Comparison of ENCODE assay signal across 21 cellular contexts in genomic region chr7:158642149-158642548, GRCh38. TPM values are rescaled to one million over a fixed set of nuclear protein-coding genes. Genes with fewer than 3 reads are reported as not detected.
A peak's percentile ranks its signal among the peaks of the same experiment; 100 is the strongest.
DNase-seq lines count a peak whose midpoint lies in the region; ATAC-seq and TF ChIP-seq lines count a peak whose summit lies in the region.
"Had no signal": no experiment of that assay in that cellular context is flagged by ENCODE, and none has a peak within 500 bp of the region (broad histone marks: within the 10 kb centered on the region; RNA-seq: fewer than 3 reads in every experiment).

No MANE protein-coding gene starts in this region.

- no peak for TF ChIP-seq CTCF in Caco-2 (IDR thresholded peaks at IDR 0.05; ENCODE audit: insufficient read depth in 1 of 2, low read depth in 1 of 2, low read length in 1 of 2, severe bottlenecking in 1 of 2, unreplicated experiment in 1 of 2)
- TF ChIP-seq CTCF in GM13976 (IDR thresholded peaks at IDR 0.05; ENCODE audit: borderline replicate concordance, control extremely low read depth, extremely low read depth, insufficient read depth, missing control alignments) = no peak

- peaks cover 9% of the 10 kb centered on the region for H3K4me1 Mint-ChIP-seq in activated CD4-positive, alpha-beta T cell treated with anti-CD3 and anti-CD28 coated beads, Interleukin-2, amount 10 ng/mL, durations not matched to agents 24 days and 14 days
- no peaks in the 10 kb centered on the region for H3K4me1 Mint-ChIP-seq in activated naive CD8-positive, alpha-beta T cell treated with anti-CD3 and anti-CD28 coated beads for 36 hours
- no peaks in the 10 kb centered on the region for H3K4me1 Mint-ChIP-seq in activated naive CD8-positive, alpha-beta T cell treated with anti-CD3 and anti-CD28 coated beads, Interleukin-2, amount 50 U/mL, for 24 hours
- peaks cover 3% of the 10 kb centered on the region for H3K4me1 Mint-ChIP-seq in Caco-2 (ENCODE audit: low read depth, unreplicated experiment)
- peaks cover 5% of the 10 kb centered on the region for H3K4me1 Mint-ChIP-seq in activated CD8-positive, alpha-beta T cell treated with anti-CD3 and anti-CD28 coated beads, Interleukin-2, amount 10 ng/mL, durations not matched to agents 7 days and 5 days (ENCODE audit: low read depth)
- H3K4me1 Mint-ChIP-seq: CD14-positive monocyte; CD8-positive, alpha-beta memory T cell had no signal

- 0 out of 2 replicates have a peak overlapping the region, but pooled peaks have one; percentile 15 for H3K27ac ChIP-seq in Karpas-422 (ENCODE audit: low read length)
- H3K27ac ChIP-seq: BLaER1 had no signal

- DNase-seq in activated CD4-positive, alpha-beta T cell treated with anti-CD3 and anti-CD28 coated beads, Interleukin-2, amount 10 ng/mL, durations not matched to agents 24 days and 14 days = no peak
- no peak for DNase-seq in activated CD4-positive, alpha-beta T cell treated with anti-CD3 and anti-CD28 coated beads for 4 hours
- no peak for DNase-seq in activated naive CD8-positive, alpha-beta T cell treated with anti-CD3 and anti-CD28 coated beads for 36 hours
- DNase-seq in activated naive CD8-positive, alpha-beta T cell treated with anti-CD3 and anti-CD28 coated beads, Interleukin-2, amount 50 U/mL, for 24 hours = no peak
- DNase-seq in Caco-2 = no peak
- no peak for DNase-seq in Karpas-422
- no peak for DNase-seq in activated CD8-positive, alpha-beta T cell treated with anti-CD3 and anti-CD28 coated beads, Interleukin-2, amount 10 ng/mL, durations not matched to agents 7 days and 5 days
- DNase-seq in GM13976 (ENCODE audit: low spot score) = no peak
- DNase-seq: 8988T; ACHN; BE2C; C1 segment of cervical spinal cord; Calu3; CD4-positive, alpha-beta memory T cell; CD4-positive, CD25-positive, alpha-beta regulatory T cell; CD8-positive, alpha-beta memory T cell; COR-L47; DMS79 treated with DMSO at 0.1 percent for 48 hours; GF-D8 had no signal

- BruUV-seq in Caco-2 (replicated peaks; lab: Mats Ljungman, UMichigan) = no TSS peak

- H3K79me2 ChIP-seq in Karpas-422 (ENCODE audit: low read length) = peaks cover 18% of the 10 kb centered on the region

- no peaks in the 10 kb centered on the region for H3K9me2 ChIP-seq in Karpas-422 (replicated peaks; ENCODE audit: insufficient read depth, low read length)

- no peaks in the 10 kb centered on the region for H4K20me1 ChIP-seq in Karpas-422 (ENCODE audit: insufficient read depth, low read depth, low read length)
- H4K20me1 ChIP-seq: BLaER1 had no signal

- H3K4me3 Mint-ChIP-seq in activated CD4-positive, alpha-beta T cell treated with anti-CD3 and anti-CD28 coated beads, Interleukin-2, amount 10 ng/mL, durations not matched to agents 24 days and 14 days = no peak overlapping the region
- no peak overlapping the region for H3K4me3 Mint-ChIP-seq in activated naive CD8-positive, alpha-beta T cell treated with anti-CD3 and anti-CD28 coated beads for 36 hours
- no peak overlapping the region for H3K4me3 Mint-ChIP-seq in activated naive CD8-positive, alpha-beta T cell treated with anti-CD3 and anti-CD28 coated beads, Interleukin-2, amount 50 U/mL, for 24 hours
- no peak overlapping the region for H3K4me3 Mint-ChIP-seq in Caco-2 (ENCODE audit: unreplicated experiment)
- no peak overlapping the region for H3K4me3 Mint-ChIP-seq in activated CD8-positive, alpha-beta T cell treated with anti-CD3 and anti-CD28 coated beads, Interleukin-2, amount 10 ng/mL, durations not matched to agents 7 days and 5 days
- H3K4me3 Mint-ChIP-seq: CD14-positive monocyte; CD4-positive, alpha-beta memory T cell; CD4-positive, CD25-positive, alpha-beta regulatory T cell; CD8-positive, alpha-beta memory T cell had no signal

- no peak overlapping the region for H3K4me3 ChIP-seq in Caco-2 (ENCODE audit: low read depth, low read length)
- no peak overlapping the region for H3K4me3 ChIP-seq in Karpas-422 (ENCODE audit: low read length)
- H3K4me3 ChIP-seq: BLaER1 had no signal

- no peaks in the 10 kb centered on the region for H3K27me3 ChIP-seq in Caco-2 (replicated peaks; ENCODE audit: control insufficient read depth, insufficient read depth, low read length)
- H3K27me3 ChIP-seq in Karpas-422 (ENCODE audit: low read length) = no peaks in the 10 kb centered on the region
- H3K27me3 ChIP-seq: BE2C, BLaER1 had no signal

- POLR2A ChIA-PET in Caco-2 (lab: Charles Lee) = no interaction called here
- POLR2A ChIA-PET in activated CD8-positive, alpha-beta T cell treated with anti-CD3 and anti-CD28 coated beads, Interleukin-2, amount 10 ng/mL, durations not matched to agents 7 days and 5 days (lab: Charles Lee) = no interaction called here

- H3K4me1 ChIP-seq in Caco-2 (peaks cover 2% of the 10 kb centered on the region), Karpas-422 (ENCODE audit: low read length) (peaks cover 5% of the 10 kb centered on the region; the same call in 1 of the 2 replicates)
- H3K4me1 ChIP-seq: BE2C had no signal

- H3K9me3 Mint-ChIP-seq in activated CD4-positive, alpha-beta T cell treated with anti-CD3 and anti-CD28 coated beads, Interleukin-2, amount 10 ng/mL, durations not matched to agents 24 days and 14 days = no peaks in the 10 kb centered on the region
- no peaks in the 10 kb centered on the region for H3K9me3 Mint-ChIP-seq in activated naive CD8-positive, alpha-beta T cell treated with anti-CD3 and anti-CD28 coated beads for 36 hours
- no peaks in the 10 kb centered on the region for H3K9me3 Mint-ChIP-seq in activated naive CD8-positive, alpha-beta T cell treated with anti-CD3 and anti-CD28 coated beads, Interleukin-2, amount 50 U/mL, for 24 hours
- no peaks in the 10 kb centered on the region for H3K9me3 Mint-ChIP-seq in Caco-2 (ENCODE audit: unreplicated experiment)
- H3K9me3 Mint-ChIP-seq in activated CD8-positive, alpha-beta T cell treated with anti-CD3 and anti-CD28 coated beads, Interleukin-2, amount 10 ng/mL, durations not matched to agents 7 days and 5 days (ENCODE audit: insufficient read depth) = no peaks in the 10 kb centered on the region
- H3K9me3 Mint-ChIP-seq: CD14-positive monocyte; CD4-positive, alpha-beta memory T cell; CD4-positive, CD25-positive, alpha-beta regulatory T cell; CD8-positive, alpha-beta memory T cell had no signal

- H3K36me3 Mint-ChIP-seq in activated CD4-positive, alpha-beta T cell treated with anti-CD3 and anti-CD28 coated beads, Interleukin-2, amount 10 ng/mL, durations not matched to agents 24 days and 14 days (ENCODE audit: low read depth) = peaks cover 70% of the 10 kb centered on the region
- peaks cover 64% of the 10 kb centered on the region for H3K36me3 Mint-ChIP-seq in activated naive CD8-positive, alpha-beta T cell treated with anti-CD3 and anti-CD28 coated beads for 36 hours
- peaks cover 67% of the 10 kb centered on the region for H3K36me3 Mint-ChIP-seq in activated naive CD8-positive, alpha-beta T cell treated with anti-CD3 and anti-CD28 coated beads, Interleukin-2, amount 50 U/mL, for 24 hours (ENCODE audit: low read depth)
- peaks cover 88% of the 10 kb centered on the region for H3K36me3 Mint-ChIP-seq in Caco-2 (ENCODE audit: insufficient read depth, unreplicated experiment)
- H3K36me3 Mint-ChIP-seq in activated CD8-positive, alpha-beta T cell treated with anti-CD3 and anti-CD28 coated beads, Interleukin-2, amount 10 ng/mL, durations not matched to agents 7 days and 5 days (ENCODE audit: low read depth) = peaks cover 78% of the 10 kb centered on the region

- no peak overlapping the region for H3K4me2 ChIP-seq in Karpas-422 (ENCODE audit: low read depth, low read length, poor library complexity, severe bottlenecking)

- H3K9ac ChIP-seq in Karpas-422 (ENCODE audit: low read length) = no peak overlapping the region
- H3K9ac ChIP-seq: BLaER1 had no signal

- H3K9me3 ChIP-seq in Caco-2 = no peaks in the 10 kb centered on the region
- no peaks in the 10 kb centered on the region for H3K9me3 ChIP-seq in Karpas-422 (ENCODE audit: low read length)
- H3K9me3 ChIP-seq: BE2C, BLaER1 had no signal

- CTCF ChIA-PET in Caco-2 (lab: Charles Lee) = no interaction called here
- CTCF ChIA-PET in activated CD8-positive, alpha-beta T cell treated with anti-CD3 and anti-CD28 coated beads, Interleukin-2, amount 10 ng/mL, durations not matched to agents 7 days and 5 days (lab: Charles Lee) = no interaction called here

- no peak overlapping the region for H2AFZ ChIP-seq in Karpas-422 (ENCODE audit: low read length)

- no peaks in the 10 kb centered on the region for H3K27me3 Mint-ChIP-seq in activated CD4-positive, alpha-beta T cell treated with anti-CD3 and anti-CD28 coated beads, Interleukin-2, amount 10 ng/mL, durations not matched to agents 24 days and 14 days
- H3K27me3 Mint-ChIP-seq in activated naive CD8-positive, alpha-beta T cell treated with anti-CD3 and anti-CD28 coated beads for 36 hours = no peaks in the 10 kb centered on the region
- no peaks in the 10 kb centered on the region for H3K27me3 Mint-ChIP-seq in activated naive CD8-positive, alpha-beta T cell treated with anti-CD3 and anti-CD28 coated beads, Interleukin-2, amount 50 U/mL, for 24 hours
- H3K27me3 Mint-ChIP-seq in Caco-2 (ENCODE audit: insufficient read depth, unreplicated experiment) = no peaks in the 10 kb centered on the region
- H3K27me3 Mint-ChIP-seq in activated CD8-positive, alpha-beta T cell treated with anti-CD3 and anti-CD28 coated beads, Interleukin-2, amount 10 ng/mL, durations not matched to agents 7 days and 5 days (ENCODE audit: low read depth) = no peaks in the 10 kb centered on the region
- H3K27me3 Mint-ChIP-seq: CD4-positive, alpha-beta memory T cell; CD4-positive, CD25-positive, alpha-beta regulatory T cell; CD8-positive, alpha-beta memory T cell had no signal

- H3K36me3 ChIP-seq in Caco-2 (ENCODE audit: control insufficient read depth, insufficient read depth, low read length) = 0 out of 2 replicates have a peak, but pooled peaks cover 1% of the 10 kb centered on the region
- H3K36me3 ChIP-seq in Karpas-422 (ENCODE audit: insufficient read depth, low read length) = peaks cover 59% of the 10 kb centered on the region

- intact Hi-C loops in activated CD4-positive, alpha-beta T cell treated with anti-CD3 and anti-CD28 coated beads, Interleukin-2, amount 10 ng/mL, durations not matched to agents 24 days and 14 days (cut with micrococcal nuclease) = no loop called here
- intact Hi-C loops in Caco-2 (cut with micrococcal nuclease; ENCODE audit: unreplicated experiment) = no loop called here

- in situ Hi-C loops in GM13976 (cut with MboI; ENCODE audit: low sequenced_read_pairs, unreplicated experiment) = no loop called here

- H3K27ac Mint-ChIP-seq in activated CD4-positive, alpha-beta T cell treated with anti-CD3 and anti-CD28 coated beads, Interleukin-2, amount 10 ng/mL, durations not matched to agents 24 days and 14 days = peak overlapping the region; percentile 59
- H3K27ac Mint-ChIP-seq in activated naive CD8-positive, alpha-beta T cell treated with anti-CD3 and anti-CD28 coated beads for 36 hours = peak overlapping the region; percentile 42
- no peak overlapping the region for H3K27ac Mint-ChIP-seq in activated naive CD8-positive, alpha-beta T cell treated with anti-CD3 and anti-CD28 coated beads, Interleukin-2, amount 50 U/mL, for 24 hours
- peak overlapping the region; percentile 22 for H3K27ac Mint-ChIP-seq in Caco-2 (ENCODE audit: unreplicated experiment)
- H3K27ac Mint-ChIP-seq in activated CD8-positive, alpha-beta T cell treated with anti-CD3 and anti-CD28 coated beads, Interleukin-2, amount 10 ng/mL, durations not matched to agents 7 days and 5 days = no peak overlapping the region

- no peak for ATAC-seq in activated naive CD8-positive, alpha-beta T cell treated with anti-CD3 and anti-CD28 coated beads, Interleukin-2, amount 50 U/mL, for 24 hours
- ATAC-seq in activated CD8-positive, alpha-beta T cell treated with anti-CD3 and anti-CD28 coated beads, Interleukin-2, amount 10 ng/mL, durations not matched to agents 7 days and 5 days = no peak

RNA-seq across cellular contexts. Expression of gene PTPRN2, which starts 54.5 kb away (rescaled TPM):
- total RNA-seq in activated CD4-positive, alpha-beta T cell treated with anti-CD3 and anti-CD28 coated beads, Interleukin-2, amount 10 ng/mL, durations not matched to agents 24 days and 14 days = 0.31 and 0.33 TPM in 2 replicates
- total RNA-seq in activated naive CD8-positive, alpha-beta T cell treated with anti-CD3 and anti-CD28 coated beads for 36 hours = under 1 TPM; 0.72 to 0.74 TPM
- total RNA-seq in Caco-2 (2022) = 1.4 and 2.6 TPM in 2 replicates
- total RNA-seq in Karpas-422 (2014; rRNA removed; shearing (Covaris generic); ENCODE audit: low replicate concordance) = 0.87 and 1.7 TPM in 2 replicates
- total RNA-seq in activated CD8-positive, alpha-beta T cell treated with anti-CD3 and anti-CD28 coated beads, Interleukin-2, amount 10 ng/mL, durations not matched to agents 7 days and 5 days = 1 to 10 TPM; 7.0 to 7.2 TPM

Comparison
In these comparisons a context has a peak if more than half of its experiments do, and no peak if none do; other contexts are left out.
1. H3K27ac Mint-ChIP-seq: peak in activated CD4-positive, alpha-beta T cell treated with anti-CD3 and anti-CD28 coated beads, Interleukin-2, amount 10 ng/mL, durations not matched to agents 24 days and 14 days (single experiment), activated naive CD8-positive, alpha-beta T cell treated with anti-CD3 and anti-CD28 coated beads for 36 hours (single experiment) and Caco-2 (single experiment); none in activated naive CD8-positive, alpha-beta T cell treated with anti-CD3 and anti-CD28 coated beads, Interleukin-2, amount 50 U/mL, for 24 hours (single experiment) and activated CD8-positive, alpha-beta T cell treated with anti-CD3 and anti-CD28 coated beads, Interleukin-2, amount 10 ng/mL, durations not matched to agents 7 days and 5 days (single experiment).